Comparison of ENCODE assay signal across 22 cellular contexts in genomic region chr1:43235040-43235439, GRCh38. TPM values are rescaled to one million over a fixed set of nuclear protein-coding genes. Genes with fewer than 3 reads are reported as not detected.
DNase-seq lines count a peak whose midpoint lies in the region; ATAC-seq, FAIRE-seq and TF ChIP-seq lines count a peak whose summit lies in the region.
"Had no signal": no experiment of that assay in that cellular context is flagged by ENCODE, and none has a peak within 500 bp of the region (broad histone marks: within the 10 kb centered on the region; RNA-seq: fewer than 3 reads in every experiment).

No MANE protein-coding gene starts in this region.

- H3K4me3 ChIP-seq in SK-N-SH (ENCODE audit: low read depth in 2 of 2, low read length in 1 of 2) (no peak overlapping the region), liver (ENCODE audit: low read depth in 1 of 3, low read length in 3 of 3) (no peak overlapping the region), HepG2 (replicated peaks in 1 of 3; ENCODE audit: insufficient read depth in 1 of 3, low read depth in 2 of 3, low read length in 3 of 3) (no peak overlapping the region), upper lobe of right lung (no peak overlapping the region)
- H3K4me3 ChIP-seq: BLaER1 treated with 17β-estradiol and CSF1 and Interleukin-3, amounts not matched to agents 10 nM and 100 nM; MG63 had no signal

- no peak for FAIRE-seq in HepG2 (lab: Jason Lieb, UNC)
- FAIRE-seq: GM12891, H54 had no signal

- H2AFZ ChIP-seq in SK-N-SH (ENCODE audit: low read depth) (no peak overlapping the region), HepG2 (ENCODE audit: low read length) (no peak overlapping the region)

- H3K9me3 ChIP-seq in SK-N-SH (no peaks in the 10 kb centered on the region), liver (ENCODE audit: control insufficient read depth in 4 of 4, low read length in 3 of 4) (no peaks in the 10 kb centered on the region), HepG2 (ENCODE audit: low read length) (no peaks in the 10 kb centered on the region), upper lobe of right lung (no peaks in the 10 kb centered on the region)
- H3K9me3 ChIP-seq: BLaER1 treated with 17β-estradiol and CSF1 and Interleukin-3, amounts not matched to agents 10 nM and 100 nM; MG63 had no signal

- no peaks in the 10 kb centered on the region for H3K9me3 Mint-ChIP-seq in neural crest cell
- H3K9me3 Mint-ChIP-seq: CD8-positive, alpha-beta T cell had no signal

- peaks cover 6% of the 10 kb centered on the region for H3K4me1 Mint-ChIP-seq in neural crest cell

- no peaks in the 10 kb centered on the region for H3K79me2 ChIP-seq in SK-N-SH (ENCODE audit: insufficient read depth)
- no peaks in the 10 kb centered on the region for H3K79me2 ChIP-seq in HepG2 (ENCODE audit: insufficient read depth, low read length)

- H3K27ac ChIP-seq in SK-N-SH (ENCODE audit: low read depth in 2 of 2, low read length in 1 of 2) (no peak overlapping the region), liver (ENCODE audit: low read depth in 1 of 2, low read length in 2 of 2) (peak overlapping the region; percentile 29 to 79), HepG2 (ENCODE audit: extremely low read length, insufficient read depth, low read length) (no peak overlapping the region), upper lobe of right lung (no peak overlapping the region)
- H3K27ac ChIP-seq: 22Rv1; BLaER1 treated with 17β-estradiol and CSF1 and Interleukin-3, amounts not matched to agents 10 nM and 100 nM had no signal

- TF ChIP-seq CTCF in SK-N-SH (IDR thresholded peaks at IDR 0.05) (no peak), liver (IDR thresholded peaks at IDR 0.05; ENCODE audit: low read depth, low read length, missing input control) (no peak), HepG2 (CRISPR knock-in tag; IDR thresholded peaks at IDR 0.05) (no peak), neural crest cell (conservative IDR thresholded peaks at IDR 0.05) (no peak), upper lobe of right lung (IDR thresholded peaks at IDR 0.05) (no peak)

- 67% methylated on average over 8 of the region's 8 CpGs for WGBS in SK-N-SH (ENCODE audit: low lambda C conversion rate)
- 51% methylated on average over 8 of the region's 8 CpGs for WGBS in liver
- 22% methylated on average over 8 of the region's 8 CpGs for WGBS in HepG2 (ENCODE audit: low lambda C conversion rate)

- DNase-seq in SK-N-SH: no peak
- no peak for DNase-seq in HepG2 (ENCODE audit: low spot score)
- DNase-seq in neural crest cell (ENCODE audit: low read depth, low spot score): no peak
- no peak for DNase-seq in upper lobe of right lung
- DNase-seq in AG08396 (ENCODE audit: low spot score): no peak
- no peak for DNase-seq in activated naive CD4-positive, alpha-beta T cell (lab: John Stamatoyannopoulos, UW)
- DNase-seq: ACHN, Kasumi-1, MG63, NCI-H1694 treated with DMSO at 0.1 percent for 48 hours, NCI-H2081 treated with DMSO at 0.1 percent for 48 hours, NCI-H446, NCI-H526, Right ventricle myocardium superior had no signal

- peaks cover 6 to 8% of the 10 kb centered on the region in 2 experiments; a peak in 2 of 4 replicates for H3K4me1 ChIP-seq in SK-N-SH (ENCODE audit: control insufficient read depth in 1 of 2, insufficient read depth in 2 of 2, low read depth in 1 of 2, low read length in 1 of 2)
- H3K4me1 ChIP-seq in liver (ENCODE audit: control insufficient read depth in 4 of 4, insufficient read depth in 4 of 4, low read length in 3 of 4): peaks cover 12 to 76% (median 66%) of the 10 kb centered on the region in 4 donors
- H3K4me1 ChIP-seq in HepG2 (ENCODE audit: insufficient read depth, low read length): peaks cover 6% of the 10 kb centered on the region; the same call in 1 of the 2 replicates
- peaks cover 12% of the 10 kb centered on the region for H3K4me1 ChIP-seq in upper lobe of right lung

- H3K4me3 Mint-ChIP-seq in neural crest cell: no peak overlapping the region
- H3K4me3 Mint-ChIP-seq: CD8-positive, alpha-beta T cell had no signal

- intact Hi-C loops in HepG2 (cut with micrococcal nuclease; ENCODE audit: unreplicated experiment) (loop anchor here (5.0 kb wide), 1 partner anchor 112 kb away; no protein-coding TSS in a partner anchor), upper lobe of right lung (cut with DNase I) (loop anchor here (10.0 kb wide), 1 partner anchor 120 kb away; the partner anchor contains the start of gene CDC20)

- no TSS peak for BruUV-seq in HepG2 (replicated peaks; lab: Mats Ljungman, UMichigan)

- H3K4me2 ChIP-seq in SK-N-SH (no peak overlapping the region), HepG2 (ENCODE audit: low read depth, low read length) (no peak overlapping the region)
- H3K4me2 ChIP-seq: BLaER1 treated with 17β-estradiol and CSF1 and Interleukin-3, amounts not matched to agents 10 nM and 100 nM had no signal

- in situ Hi-C loops in HepG2 (cut with HindIII; ENCODE audit: extremely low pct_ligation_motif_present, low pct_unique_long_range_greater_than_20kb): no loop called here

- TF ChIP-seq RAD21 in SK-N-SH (IDR thresholded peaks at IDR 0.05; ENCODE audit: low read length) (no peak), liver (IDR thresholded peaks at IDR 0.05) (no peak), HepG2 (CRISPR knock-in tag; IDR thresholded peaks at IDR 0.05) (no peak)

- ATAC-seq in SK-N-SH treated with all-trans-retinoic acid at 6 μM for 48 hours: no peak
- ATAC-seq in HepG2: no peak
- no peak for ATAC-seq in upper lobe of right lung
- ATAC-seq: CD8-positive, alpha-beta T cell had no signal

- H3K27ac Mint-ChIP-seq in neural crest cell (ENCODE audit: unreplicated experiment): peak overlapping the region; percentile 95
- H3K27ac Mint-ChIP-seq: CD8-positive, alpha-beta T cell had no signal

- H3K9ac ChIP-seq in SK-N-SH: no peak overlapping the region
- peak overlapping the region in 1 of 2 donors; percentile 36 for H3K9ac ChIP-seq in liver (ENCODE audit: low read depth in 1 of 2, low read length in 2 of 2)
- no peak overlapping the region for H3K9ac ChIP-seq in HepG2 (ENCODE audit: insufficient read depth, low read depth, low read length)

- H3K36me3 ChIP-seq in SK-N-SH (replicated peaks in 1 of 2; ENCODE audit: control insufficient read depth in 1 of 2, insufficient read depth in 2 of 2, low read length in 1 of 2) (no peaks in the 10 kb centered on the region), liver (ENCODE audit: control insufficient read depth in 4 of 4, insufficient read depth in 3 of 4, low read depth in 1 of 4, low read length in 3 of 4) (no peaks in the 10 kb centered on the region), HepG2 (replicated peaks in 1 of 2; ENCODE audit: control insufficient read depth in 1 of 2, insufficient read depth in 2 of 2, low read length in 2 of 2) (no peaks in the 10 kb centered on the region), upper lobe of right lung (no peaks in the 10 kb centered on the region)
- H3K36me3 ChIP-seq: BLaER1 treated with 17β-estradiol and CSF1 and Interleukin-3, amounts not matched to agents 10 nM and 100 nM; MG63 had no signal

- TF ChIP-seq EP300 in SK-N-SH (IDR thresholded peaks at IDR 0.05; ENCODE audit: borderline replicate concordance in 1 of 2, low read depth in 1 of 2, low read length in 1 of 2) (no peak), HepG2 (IDR thresholded peaks at IDR 0.05; ENCODE audit: low read depth in 2 of 2, low read length in 2 of 2) (no peak), HepG2 (CRISPR knock-in tag; IDR thresholded peaks at IDR 0.05; ENCODE audit: borderline replicate concordance) (no peak)

- H3F3A ChIP-seq in SK-N-SH (replicated peaks; ENCODE audit: insufficient read depth): peaks cover 6% of the 10 kb centered on the region

- H4K20me1 ChIP-seq in SK-N-SH (ENCODE audit: insufficient read depth): no peaks in the 10 kb centered on the region
- H4K20me1 ChIP-seq in HepG2 (ENCODE audit: insufficient read depth, low read length): no peaks in the 10 kb centered on the region
- H4K20me1 ChIP-seq: BLaER1 treated with 17β-estradiol and CSF1 and Interleukin-3, amounts not matched to agents 10 nM and 100 nM had no signal

- CTCF ChIA-PET in SK-N-SH (lab: Yijun Ruan, JAX) (interaction anchor here (1.9 to 3.6 kb wide), 2 partner anchors 8 to 179 kb away, joined by 11 to 17 read pairs; no protein-coding TSS in a partner anchor), HepG2 (lab: Yijun Ruan, JAX; ENCODE audit: low intra/inter-chr PET ratio, low total read pairs) (no interaction called here)

- H3K27me3 Mint-ChIP-seq in neural crest cell (ENCODE audit: low read depth): no peaks in the 10 kb centered on the region

- H3K9me2 ChIP-seq in SK-N-SH: no peaks in the 10 kb centered on the region

- POLR2A ChIA-PET in SK-N-SH (lab: Yijun Ruan, JAX): no interaction called here
- POLR2A ChIA-PET in HepG2 (lab: Yijun Ruan, JAX): no interaction called here

- H3K27me3 ChIP-seq in SK-N-SH (ENCODE audit: insufficient read depth) (no peaks in the 10 kb centered on the region), liver (ENCODE audit: control insufficient read depth in 4 of 4, insufficient read depth in 4 of 4, low read length in 3 of 4) (no peaks in the 10 kb centered on the region), HepG2 (ENCODE audit: control insufficient read depth in 1 of 2, insufficient read depth in 2 of 2, low read length in 2 of 2) (peaks cover 1 to 38% of the 10 kb centered on the region in 2 experiments; a peak in 3 of 5 replicates), upper lobe of right lung (no peaks in the 10 kb centered on the region)
- H3K27me3 ChIP-seq: BLaER1 treated with 17β-estradiol and CSF1 and Interleukin-3, amounts not matched to agents 10 nM and 100 nM; MG63 had no signal

- no peaks in the 10 kb centered on the region for H3K36me3 Mint-ChIP-seq in neural crest cell (ENCODE audit: low read depth)
- H3K36me3 Mint-ChIP-seq: CD8-positive, alpha-beta T cell had no signal

- TF ChIP-seq POLR2A in HepG2 (IDR thresholded peaks at IDR 0.05; ENCODE audit: insufficient read depth in 1 of 2, low read depth in 2 of 2, low read length in 2 of 2): no peak

RNA-seq across cellular contexts. Expression of gene TMEM125, which starts 34.7 kb away (rescaled TPM):
- polyA plus RNA-seq in SK-N-SH (2012; rRNA removed) (not detected in 2 replicates), liver (under 1 TPM; 0.21 to 0.76 TPM), HepG2 (2011; rRNA removed) (0.03 TPM in 1 of 2 replicates, not detected in the other)
- polyA plus RNA-seq in SK-N-SH (2012; cell fraction: cytosol; rRNA removed): not detected in 2 replicates
- polyA plus RNA-seq in SK-N-SH (2012; cell fraction: nucleus; rRNA removed): not detected in 2 replicates
- total RNA-seq in liver (1 to 10 TPM in 1 of 2 donors, under 1 TPM in 1; 0.61 to 1.0 TPM), HepG2 (2016; rRNA removed; fragmentation: Illumina TruSeq; extraction: Trizol) (not detected in 2 replicates), neural crest cell (0.14 TPM in 1 of 2 replicates, not detected in the other), upper lobe of right lung (188 TPM)
- total RNA-seq in HepG2 (2016; cell fraction: cytosol; rRNA removed; fragmentation: Illumina TruSeq; extraction: Trizol; ENCODE audit: low read depth): not detected in 2 replicates
- not detected in 2 replicates for total RNA-seq in HepG2 (2016; cell fraction: insoluble cytoplasmic fraction; rRNA removed; fragmentation: Illumina TruSeq; extraction: Trizol)
- not detected in 2 replicates for total RNA-seq in HepG2 (2016; cell fraction: membrane; rRNA removed; fragmentation: Illumina TruSeq; extraction: Trizol)
- total RNA-seq in HepG2 (2016; cell fraction: nucleus; rRNA removed; fragmentation: Illumina TruSeq; extraction: Trizol): not detected in 2 replicates
- 0.08 TPM in 2 replicates for polyA plus RNA-seq in HepG2 (2011; cell fraction: cytosol; rRNA removed)
- polyA plus RNA-seq in HepG2 (2011; cell fraction: nucleus; rRNA removed): 0.09 TPM in 1 of 2 replicates, not detected in the other
- polyA plus RNA-seq in HepG2 (2012): 0.07 TPM in 1 of 2 replicates, not detected in the other
- not detected in 2 replicates for polyA plus RNA-seq in HepG2 (2016; cell fraction: cytosol; fragmentation: Illumina TruSeq; extraction: Trizol; ENCODE audit: low read depth)
- polyA plus RNA-seq in HepG2 (2016; cell fraction: insoluble cytoplasmic fraction; fragmentation: Illumina TruSeq; extraction: Trizol; ENCODE audit: low read depth): not detected in 2 replicates
- not detected in 2 replicates for polyA plus RNA-seq in HepG2 (2016; cell fraction: membrane; fragmentation: Illumina TruSeq; extraction: Trizol; ENCODE audit: low read depth)
- not detected in 2 replicates for polyA plus RNA-seq in HepG2 (2016; cell fraction: nucleus; fragmentation: Illumina TruSeq; extraction: Trizol; ENCODE audit: insufficient read depth, low read depth)
- polyA minus RNA-seq in HepG2 (2011; rRNA and poly(A)+ RNA removed; ENCODE audit: low replicate concordance): 0.22 TPM in 1 of 2 replicates, not detected in the other
- polyA minus RNA-seq in HepG2 (2011; cell fraction: cytosol; rRNA and poly(A)+ RNA removed): not detected in 2 replicates
- not detected in 2 replicates for polyA minus RNA-seq in HepG2 (2011; cell fraction: nucleus; rRNA and poly(A)+ RNA removed)
- total RNA-seq: CD8-positive, alpha-beta T cell; G401; Right ventricle myocardium superior had no signal

RNA-seq across cellular contexts. Expression of gene C1orf210, which starts 50.3 kb away (rescaled TPM):
- polyA plus RNA-seq in SK-N-SH (2012; rRNA removed) (not detected in 2 replicates), liver (1 to 10 TPM in 1 of 2 donors, under 1 TPM in 1; 0.80 to 1.7 TPM), HepG2 (2011; rRNA removed) (5.1 and 7.1 TPM in 2 replicates)
- not detected in 2 replicates for polyA plus RNA-seq in SK-N-SH (2012; cell fraction: cytosol; rRNA removed)
- polyA plus RNA-seq in SK-N-SH (2012; cell fraction: nucleus; rRNA removed): not detected in 2 replicates
- total RNA-seq in liver (1 to 10 TPM in 1 of 2 donors, under 1 TPM in 1; 0.75 to 5.0 TPM), HepG2 (2016; rRNA removed; fragmentation: Illumina TruSeq; extraction: Trizol) (0.49 and 0.52 TPM in 2 replicates), neural crest cell (not detected in 2 replicates), upper lobe of right lung (18.9 TPM)
- 0.44 TPM in 1 of 2 replicates, not detected in the other for total RNA-seq in HepG2 (2016; cell fraction: cytosol; rRNA removed; fragmentation: Illumina TruSeq; extraction: Trizol; ENCODE audit: low read depth)
- 0.52 and 0.54 TPM in 2 replicates for total RNA-seq in HepG2 (2016; cell fraction: insoluble cytoplasmic fraction; rRNA removed; fragmentation: Illumina TruSeq; extraction: Trizol)
- total RNA-seq in HepG2 (2016; cell fraction: membrane; rRNA removed; fragmentation: Illumina TruSeq; extraction: Trizol): 0.45 and 0.71 TPM in 2 replicates
- 0.87 TPM in 1 of 2 replicates, not detected in the other for total RNA-seq in HepG2 (2016; cell fraction: nucleus; rRNA removed; fragmentation: Illumina TruSeq; extraction: Trizol)
- 4.7 and 8.4 TPM in 2 replicates for polyA plus RNA-seq in HepG2 (2011; cell fraction: cytosol; rRNA removed)
- polyA plus RNA-seq in HepG2 (2011; cell fraction: nucleus; rRNA removed): 0.98 and 2.3 TPM in 2 replicates
- 4.4 and 6.7 TPM in 2 replicates for polyA plus RNA-seq in HepG2 (2012)
- 0.37 and 0.51 TPM in 2 replicates for polyA plus RNA-seq in HepG2 (2016; cell fraction: cytosol; fragmentation: Illumina TruSeq; extraction: Trizol; ENCODE audit: low read depth)
- polyA plus RNA-seq in HepG2 (2016; cell fraction: insoluble cytoplasmic fraction; fragmentation: Illumina TruSeq; extraction: Trizol; ENCODE audit: low read depth): 0.97 and 1.6 TPM in 2 replicates
- polyA plus RNA-seq in HepG2 (2016; cell fraction: membrane; fragmentation: Illumina TruSeq; extraction: Trizol; ENCODE audit: low read depth): 0.76 and 0.95 TPM in 2 replicates
- 0.73 and 0.75 TPM in 2 replicates for polyA plus RNA-seq in HepG2 (2016; cell fraction: nucleus; fragmentation: Illumina TruSeq; extraction: Trizol; ENCODE audit: insufficient read depth, low read depth)
- polyA minus RNA-seq in HepG2 (2011; rRNA and poly(A)+ RNA removed; ENCODE audit: low replicate concordance): 2.2 TPM in 1 of 2 replicates, not detected in the other
- polyA minus RNA-seq in HepG2 (2011; cell fraction: cytosol; rRNA and poly(A)+ RNA removed): 0.97 and 1.5 TPM in 2 replicates
- polyA minus RNA-seq in HepG2 (2011; cell fraction: nucleus; rRNA and poly(A)+ RNA removed): 1.4 TPM in 1 of 2 replicates, not detected in the other
- total RNA-seq: CD8-positive, alpha-beta T cell; G401; Right ventricle myocardium superior had no signal

Comparison
In these comparisons a context has a peak if more than half of its experiments do, and no peak if none do; other contexts are left out.
1. H3K27ac ChIP-seq: peak in liver (2 of 2); none in SK-N-SH (0 of 2), HepG2 (single experiment) and upper lobe of right lung (single experiment).
2. RNA of gene TMEM125, which starts 34.7 kb away (total RNA-seq): 188 TPM in upper lobe of right lung (single experiment); 0.61 to 1.0 TPM in liver, 0.14 TPM in neural crest cell and not detected in HepG2; every median in the first group is over 10 times any median in the second.